In the genomic region with DNA sequence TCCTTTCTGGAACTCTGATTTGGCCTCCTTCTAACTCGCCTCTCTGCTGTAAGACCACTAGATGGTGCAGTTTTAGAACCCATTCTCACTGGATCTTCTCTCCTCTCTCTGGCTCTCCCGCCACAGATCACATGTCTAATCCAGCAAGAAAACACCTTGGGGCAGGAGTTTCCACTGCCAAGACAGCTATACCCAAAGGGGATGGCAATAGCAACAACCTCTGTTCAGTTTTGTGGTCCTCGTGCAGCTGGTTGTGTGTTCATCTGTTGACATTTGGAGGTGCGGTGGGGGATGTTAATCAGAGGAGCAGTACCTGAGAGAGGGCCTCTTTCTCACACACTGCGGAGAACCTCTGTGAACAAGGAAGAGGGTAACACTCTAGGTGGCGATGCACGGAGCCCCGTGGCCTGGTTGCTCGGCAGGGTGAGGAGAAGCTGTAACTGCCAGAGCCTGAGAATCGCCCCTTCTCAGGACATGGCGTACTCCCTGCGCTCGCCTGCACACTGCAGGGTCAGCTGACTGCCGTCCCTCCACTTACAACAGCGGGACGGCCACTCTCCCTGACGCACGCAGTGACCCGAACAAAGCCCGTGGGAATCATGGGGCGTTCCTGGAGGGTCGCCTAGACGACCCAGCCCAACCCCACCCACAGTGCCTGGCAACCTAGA, we compare ENCODE assay signal across 9 cellular contexts.
DNase-seq lines count a peak whose midpoint lies in the region; ATAC-seq and TF ChIP-seq lines count a peak whose summit lies in the region.
"Had no signal": no experiment of that assay in that cellular context is flagged by ENCODE, and none has a peak within 500 bp of the region (broad histone marks: within the 10 kb centered on the region; RNA-seq: fewer than 3 reads in every experiment).

Gene TEX55, plus strand, starts transcription at position 666 of the 668 bp plus-strand sequence. CDS start 25 bp downstream, outside the sequence.

- H3K9me3 Mint-ChIP-seq in T-helper 2 cell treated with Interferon-gamma antibody and Interleukin-4, amounts not matched to agents 5 μg/mL and 100 μg/mL, for 36 hours: no peaks in the 10 kb centered on the region

- H4K20me1 ChIP-seq in SU-DHL-6 (ENCODE audit: low read depth, low read length): no peaks in the 10 kb centered on the region
- H4K20me1 ChIP-seq: BLaER1 treated with 17β-estradiol and CSF1 and Interleukin-3, amounts not matched to agents 10 nM and 100 nM had no signal

- no peaks in the 10 kb centered on the region for H3K79me2 ChIP-seq in SU-DHL-6 (ENCODE audit: insufficient read depth, low read length)

- no peak within 1 kb of the TSS for H3K27ac ChIP-seq in SU-DHL-6 (ENCODE audit: low read depth, low read length)
- H3K27ac ChIP-seq: BLaER1 treated with 17β-estradiol and CSF1 and Interleukin-3, amounts not matched to agents 10 nM and 100 nM had no signal

- H3K4me3 Mint-ChIP-seq in T-helper 2 cell treated with Interferon-gamma antibody and Interleukin-4, amounts not matched to agents 5 μg/mL and 100 μg/mL, for 36 hours: no peak within 1 kb of the TSS

- no peaks in the 10 kb centered on the region for H3K27me3 ChIP-seq in SU-DHL-6 (ENCODE audit: low read length)
- H3K27me3 ChIP-seq: BLaER1 treated with 17β-estradiol and CSF1 and Interleukin-3, amounts not matched to agents 10 nM and 100 nM had no signal

- H3F3A ChIP-seq in SU-DHL-6 (ENCODE audit: insufficient read depth): no peaks in the 10 kb centered on the region

- H3K27ac Mint-ChIP-seq in T-helper 2 cell treated with Interferon-gamma antibody and Interleukin-4, amounts not matched to agents 5 μg/mL and 100 μg/mL, for 36 hours: no peak within 1 kb of the TSS

- no peak within 1 kb of the TSS for H2AFZ ChIP-seq in SU-DHL-6 (ENCODE audit: low read depth, low read length, severe bottlenecking)

- H3K4me1 Mint-ChIP-seq in T-helper 2 cell treated with Interferon-gamma antibody and Interleukin-4, amounts not matched to agents 5 μg/mL and 100 μg/mL, for 36 hours (ENCODE audit: low read depth): no peaks in the 10 kb centered on the region

- no peak within 1 kb of the TSS for H3K9ac ChIP-seq in SU-DHL-6 (ENCODE audit: low read length)
- H3K9ac ChIP-seq: BLaER1 treated with 17β-estradiol and CSF1 and Interleukin-3, amounts not matched to agents 10 nM and 100 nM had no signal

- peak; percentile 65 for ATAC-seq in GM21390 (IDR thresholded peaks at IDR 0.05; ENCODE audit: unreplicated experiment)

- H3K4me3 ChIP-seq in LNCaP clone FGC (ENCODE audit: low read depth, low read length): no peak within 1 kb of the TSS
- no peak within 1 kb of the TSS for H3K4me3 ChIP-seq in SU-DHL-6 (ENCODE audit: insufficient read depth, low read length, poor library complexity, severe bottlenecking)
- no peak within 1 kb of the TSS for H3K4me3 ChIP-seq in foreskin fibroblast (ENCODE audit: low read depth in 1 of 2, low read length in 2 of 2)
- H3K4me3 ChIP-seq: BLaER1 treated with 17β-estradiol and CSF1 and Interleukin-3, amounts not matched to agents 10 nM and 100 nM had no signal

- peak; percentile 79 for TF ChIP-seq CTCF in LNCaP clone FGC (IDR thresholded peaks at IDR 0.05; ENCODE audit: control insufficient read depth, extremely low read depth, insufficient read depth)
- TF ChIP-seq CTCF in SU-DHL-6 (IDR thresholded peaks at IDR 0.05; ENCODE audit: insufficient read depth, low read length, poor library complexity, severe bottlenecking): peak; percentile 44
- TF ChIP-seq CTCF in foreskin fibroblast (IDR thresholded peaks at IDR 0.05; ENCODE audit: low read depth, low read length): peak; percentile 72

- H3K9me3 ChIP-seq in SU-DHL-6 (ENCODE audit: insufficient read depth, low read length): no peaks in the 10 kb centered on the region
- H3K9me3 ChIP-seq: BLaER1 treated with 17β-estradiol and CSF1 and Interleukin-3, amounts not matched to agents 10 nM and 100 nM had no signal

- H3K36me3 Mint-ChIP-seq in T-helper 2 cell treated with Interferon-gamma antibody and Interleukin-4, amounts not matched to agents 5 μg/mL and 100 μg/mL, for 36 hours (ENCODE audit: low read depth): no peaks in the 10 kb centered on the region

- DNase-seq in NCI-H524 (lab: John Stamatoyannopoulos, UW) (peak; percentile 35 to 67), NCI-H524 treated with DMSO at 0.1 percent for 48 hours (lab: John Stamatoyannopoulos, UW) (no peak), LNCaP clone FGC (ENCODE audit: low read depth) (peak; percentile 22), foreskin fibroblast (peak; percentile 7 to 42), pons (ENCODE audit: low spot score) (peak; percentile 62)
- no peak for DNase-seq in T-helper 2 cell treated with Interferon-gamma antibody and Interleukin-4, amounts not matched to agents 5 μg/mL and 100 μg/mL, for 36 hours (ENCODE audit: low spot score)

- no peaks in the 10 kb centered on the region for H3K27me3 Mint-ChIP-seq in T-helper 2 cell treated with Interferon-gamma antibody and Interleukin-4, amounts not matched to agents 5 μg/mL and 100 μg/mL, for 36 hours (ENCODE audit: low read depth)

- H3K4me2 ChIP-seq in SU-DHL-6 (ENCODE audit: low read depth, low read length, poor library complexity, severe bottlenecking): no peak within 1 kb of the TSS
- H3K4me2 ChIP-seq: BLaER1 treated with 17β-estradiol and CSF1 and Interleukin-3, amounts not matched to agents 10 nM and 100 nM had no signal

- H3K9me2 ChIP-seq in SU-DHL-6 (replicated peaks; ENCODE audit: insufficient read depth, low read length): no peaks in the 10 kb centered on the region

- H3K36me3 ChIP-seq in SU-DHL-6 (ENCODE audit: low read length): no peaks in the 10 kb centered on the region
- H3K36me3 ChIP-seq: BLaER1 treated with 17β-estradiol and CSF1 and Interleukin-3, amounts not matched to agents 10 nM and 100 nM had no signal

Comparison
In these comparisons a context has a peak if more than half of its experiments do, and no peak if none do; other contexts are left out.
1. DNase-seq: peak in NCI-H524 (2 of 2), LNCaP clone FGC (single experiment), foreskin fibroblast (2 of 2) and pons (single experiment); none in NCI-H524 treated with DMSO at 0.1 percent for 48 hours (single experiment) and T-helper 2 cell treated with Interferon-gamma antibody and Interleukin-4, amounts not matched to agents 5 μg/mL and 100 μg/mL, for 36 hours (single experiment).
2. Peak in every context shown above with its lines, with median percentiles within 50 percentile points of each other: CTCF ChIP-seq.